14 cellular contexts compared by ENCODE assay signal in the genomic region with DNA sequence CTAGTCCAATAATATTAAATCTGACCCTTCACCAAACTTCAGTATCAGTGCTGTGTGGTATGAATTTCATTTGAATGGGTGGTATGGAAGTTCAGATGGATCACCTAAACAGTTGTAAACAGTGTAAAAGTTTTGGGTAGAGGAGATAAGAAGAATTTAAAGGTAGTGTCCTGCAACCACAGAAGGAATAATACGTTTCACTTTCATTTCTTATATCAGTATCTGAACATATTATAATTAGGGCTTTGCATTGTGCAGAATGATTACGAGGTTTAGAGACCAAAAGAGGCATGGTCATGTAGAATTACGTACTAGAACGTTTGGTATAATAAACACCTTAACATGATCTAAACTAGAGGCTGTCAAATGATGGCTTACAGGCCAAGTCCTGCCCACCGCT.
DNase-seq lines count a peak whose midpoint lies in the region; ATAC-seq and TF ChIP-seq lines count a peak whose summit lies in the region.
"Had no signal": no experiment of that assay in that cellular context is flagged by ENCODE, and none has a peak within 500 bp of the region (broad histone marks: within the 10 kb centered on the region; RNA-seq: fewer than 3 reads in every experiment).

No MANE protein-coding gene starts in this region.

- DNase-seq in DND-41, result no peak
- DNase-seq in central memory CD8-positive, alpha-beta T cell (ENCODE audit: low spot score in 2 of 2), result no peak
- DNase-seq in activated T-helper 1 cell treated with anti-CD3 and anti-CD28 coated beads, Interleukin-12 subunit alpha, Interleukin-12 subunit beta, Interleukin-2, Interleukin-4 antibody, amounts not matched to agents 30 ng/mL and 10 ng/mL and 1 ng/mL, durations not matched to agents 14 hours and 24 hours and 36 hours (ENCODE audit: low spot score), result no peak
- DNase-seq in NCI-H128 (lab: John Stamatoyannopoulos, UW; ENCODE audit: unreplicated experiment), result no peak
- no peak for DNase-seq in stimulated activated CD4-positive, alpha-beta T cell treated with anti-CD3 and anti-CD28 coated beads, Interleukin-4, amount 100 ng/mL, for 1 hour
- DNase-seq: activated CD8-positive, alpha-beta memory T cell treated with anti-CD3 and anti-CD28 coated beads for 24 hours; amniotic stem cell; ovary; stimulated activated CD4-positive, alpha-beta T cell treated with anti-CD3 and anti-CD28 coated beads, Interleukin-4, amount 100 ng/mL, for 24 hours; T-cell had no signal

- H3K4me1 Mint-ChIP-seq in central memory CD8-positive, alpha-beta T cell, result peaks cover 5% of the 10 kb centered on the region
- H3K4me1 Mint-ChIP-seq in activated T-helper 1 cell treated with anti-CD3 and anti-CD28 coated beads, Interleukin-12 subunit alpha, Interleukin-12 subunit beta, Interleukin-2, Interleukin-4 antibody, amounts not matched to agents 30 ng/mL and 10 ng/mL and 1 ng/mL, durations not matched to agents 14 hours and 24 hours and 36 hours (ENCODE audit: low read depth), result no peaks in the 10 kb centered on the region

- H3K27ac ChIP-seq in DND-41 (ENCODE audit: low read length), result no peak overlapping the region
- H3K27ac ChIP-seq: BLaER1 treated with 17β-estradiol and CSF1 and Interleukin-3, amounts not matched to agents 10 nM and 100 nM; ovary had no signal

- H2AFZ ChIP-seq in DND-41 (ENCODE audit: low read depth, low read length), result no peak overlapping the region

- no peak overlapping the region for H3K27ac Mint-ChIP-seq in central memory CD8-positive, alpha-beta T cell (ENCODE audit: low read depth)
- H3K27ac Mint-ChIP-seq in activated T-helper 1 cell treated with anti-CD3 and anti-CD28 coated beads, Interleukin-12 subunit alpha, Interleukin-12 subunit beta, Interleukin-2, Interleukin-4 antibody, amounts not matched to agents 30 ng/mL and 10 ng/mL and 1 ng/mL, durations not matched to agents 14 hours and 24 hours and 36 hours, result no peak overlapping the region
- H3K27ac Mint-ChIP-seq: T-cell had no signal

- H3K4me1 ChIP-seq in DND-41 (ENCODE audit: insufficient read depth, low read length), result 0 out of 2 replicates have a peak, but pooled peaks cover 2% of the 10 kb centered on the region

- peaks cover 1% of the 10 kb centered on the region for H3K36me3 Mint-ChIP-seq in central memory CD8-positive, alpha-beta T cell (ENCODE audit: insufficient read depth)
- H3K36me3 Mint-ChIP-seq in activated T-helper 1 cell treated with anti-CD3 and anti-CD28 coated beads, Interleukin-12 subunit alpha, Interleukin-12 subunit beta, Interleukin-2, Interleukin-4 antibody, amounts not matched to agents 30 ng/mL and 10 ng/mL and 1 ng/mL, durations not matched to agents 14 hours and 24 hours and 36 hours (ENCODE audit: low read depth), result no peaks in the 10 kb centered on the region
- H3K36me3 Mint-ChIP-seq: T-cell had no signal

- H3K27me3 ChIP-seq in DND-41 (ENCODE audit: insufficient read depth, low read length, poor library complexity), result no peaks in the 10 kb centered on the region
- H3K27me3 ChIP-seq: BLaER1 treated with 17β-estradiol and CSF1 and Interleukin-3, amounts not matched to agents 10 nM and 100 nM; ovary had no signal

- intact Hi-C loops in activated T-helper 1 cell treated with anti-CD3 and anti-CD28 coated beads, Interleukin-12 subunit alpha, Interleukin-12 subunit beta, Interleukin-2, Interleukin-4 antibody, amounts not matched to agents 30 ng/mL and 10 ng/mL and 1 ng/mL, durations not matched to agents 14 hours and 24 hours and 36 hours (cut with micrococcal nuclease), result no loop called here

- H3K9ac ChIP-seq in DND-41 (ENCODE audit: low read depth, low read length), result no peak overlapping the region
- H3K9ac ChIP-seq: BLaER1 treated with 17β-estradiol and CSF1 and Interleukin-3, amounts not matched to agents 10 nM and 100 nM had no signal

- H4K20me1 ChIP-seq in DND-41 (ENCODE audit: insufficient read depth, low read length), result no peaks in the 10 kb centered on the region

- H3K4me3 ChIP-seq in DND-41 (ENCODE audit: low read depth in 1 of 2, low read length in 2 of 2), result no peak overlapping the region
- H3K4me3 ChIP-seq: BLaER1 treated with 17β-estradiol and CSF1 and Interleukin-3, amounts not matched to agents 10 nM and 100 nM; ovary had no signal

- no peaks in the 10 kb centered on the region for H3K79me2 ChIP-seq in DND-41 (ENCODE audit: insufficient read depth, low read length)

- no peak overlapping the region for H3K4me2 ChIP-seq in DND-41 (ENCODE audit: insufficient read depth, low read length)
- H3K4me2 ChIP-seq: BLaER1 treated with 17β-estradiol and CSF1 and Interleukin-3, amounts not matched to agents 10 nM and 100 nM had no signal

- ATAC-seq in DND-41 (ENCODE audit: insufficient read depth, low read depth) (peak; percentile 49; the same call in 2 of the 3 replicates), GM19324 (IDR thresholded peaks at IDR 0.05; ENCODE audit: low FRiP score, unreplicated experiment) (peak; percentile 70), HG02973 (IDR thresholded peaks at IDR 0.05; ENCODE audit: unreplicated experiment) (peak; percentile 94), HG03432 (IDR thresholded peaks at IDR 0.05; ENCODE audit: unreplicated experiment) (no peak)
- no peak for ATAC-seq in central memory CD8-positive, alpha-beta T cell (replicated peaks; ENCODE audit: extremely low read depth, poor library complexity, severe bottlenecking)
- ATAC-seq: T-cell had no signal

- no peaks in the 10 kb centered on the region for H3K36me3 ChIP-seq in DND-41 (ENCODE audit: insufficient read depth, low read length)
- H3K36me3 ChIP-seq: BLaER1 treated with 17β-estradiol and CSF1 and Interleukin-3, amounts not matched to agents 10 nM and 100 nM; ovary had no signal

- no peaks in the 10 kb centered on the region for H3K9me3 Mint-ChIP-seq in central memory CD8-positive, alpha-beta T cell
- H3K9me3 Mint-ChIP-seq in activated T-helper 1 cell treated with anti-CD3 and anti-CD28 coated beads, Interleukin-12 subunit alpha, Interleukin-12 subunit beta, Interleukin-2, Interleukin-4 antibody, amounts not matched to agents 30 ng/mL and 10 ng/mL and 1 ng/mL, durations not matched to agents 14 hours and 24 hours and 36 hours, result no peaks in the 10 kb centered on the region
- H3K9me3 Mint-ChIP-seq: T-cell had no signal

- no peaks in the 10 kb centered on the region for H3K9me3 ChIP-seq in DND-41 (ENCODE audit: insufficient read depth, low read length, severe bottlenecking)
- H3K9me3 ChIP-seq: BLaER1 treated with 17β-estradiol and CSF1 and Interleukin-3, amounts not matched to agents 10 nM and 100 nM; ovary had no signal

- peak overlapping the region; percentile 33 for H3K4me3 Mint-ChIP-seq in central memory CD8-positive, alpha-beta T cell
- H3K4me3 Mint-ChIP-seq in activated T-helper 1 cell treated with anti-CD3 and anti-CD28 coated beads, Interleukin-12 subunit alpha, Interleukin-12 subunit beta, Interleukin-2, Interleukin-4 antibody, amounts not matched to agents 30 ng/mL and 10 ng/mL and 1 ng/mL, durations not matched to agents 14 hours and 24 hours and 36 hours, result no peak overlapping the region

- no peak for TF ChIP-seq CTCF in DND-41 (IDR thresholded peaks at IDR 0.05; ENCODE audit: borderline replicate concordance, extremely low read depth, low read length, poor library complexity, severe bottlenecking)

- no peaks in the 10 kb centered on the region for H3K27me3 Mint-ChIP-seq in central memory CD8-positive, alpha-beta T cell
- no peaks in the 10 kb centered on the region for H3K27me3 Mint-ChIP-seq in activated T-helper 1 cell treated with anti-CD3 and anti-CD28 coated beads, Interleukin-12 subunit alpha, Interleukin-12 subunit beta, Interleukin-2, Interleukin-4 antibody, amounts not matched to agents 30 ng/mL and 10 ng/mL and 1 ng/mL, durations not matched to agents 14 hours and 24 hours and 36 hours (ENCODE audit: insufficient read depth)
- H3K27me3 Mint-ChIP-seq: T-cell had no signal

Comparison
In these comparisons a context has a peak if more than half of its experiments do, and no peak if none do; other contexts are left out.
1. ATAC-seq: peak in DND-41 (single experiment), GM19324 (single experiment) and HG02973 (single experiment); none in central memory CD8-positive, alpha-beta T cell (single experiment) and HG03432 (single experiment).